ENCODE assay signal across 1 cellular context in the genomic region with DNA sequence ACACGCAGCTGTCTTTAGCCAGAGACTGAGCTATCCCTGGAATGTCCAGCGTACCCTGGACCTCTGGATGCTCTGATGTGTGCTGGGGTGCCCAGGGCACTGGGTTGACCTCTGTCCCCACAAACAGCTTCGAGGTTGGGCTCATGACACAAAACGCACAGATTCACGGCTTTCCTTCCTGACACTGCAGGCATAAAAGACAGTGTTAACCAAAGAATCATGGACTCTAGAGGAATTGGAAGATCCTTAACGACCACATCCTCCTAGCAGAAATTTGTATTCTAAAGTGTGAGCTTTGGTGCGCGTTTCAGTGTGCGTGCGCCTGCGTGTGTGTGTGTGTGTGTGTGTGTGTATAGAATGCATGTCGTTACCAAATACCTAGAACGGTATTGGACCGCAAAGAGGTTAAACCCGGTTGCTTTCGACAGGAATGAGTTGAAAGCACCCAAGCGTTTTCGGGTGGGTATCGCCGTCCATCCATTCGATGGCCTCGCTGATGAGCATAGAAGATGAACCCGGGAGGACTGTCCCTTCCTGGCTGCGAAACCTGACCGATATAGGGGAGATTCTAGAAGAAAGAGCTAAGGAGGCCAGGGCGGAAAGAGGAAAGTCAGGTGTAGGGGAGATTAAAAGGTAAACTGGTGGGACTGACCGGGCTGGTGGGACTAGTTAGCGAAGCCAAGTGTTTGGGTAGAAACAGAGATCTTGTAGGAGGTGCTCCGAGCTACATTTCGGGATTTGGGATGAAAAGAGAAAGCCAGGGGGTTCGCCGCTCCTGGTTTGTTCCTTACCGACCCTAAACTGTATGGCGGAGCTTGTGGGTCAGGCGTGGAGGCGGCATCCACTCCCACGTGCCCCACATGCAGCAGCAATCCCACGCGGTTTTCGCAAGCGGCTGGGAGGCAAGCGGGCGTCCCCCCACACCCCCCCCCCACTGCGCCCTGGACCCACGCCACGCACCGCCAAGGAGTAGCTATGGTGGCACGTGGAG.
TF ChIP-seq lines count a peak whose summit lies in the region.

No MANE protein-coding gene starts in this region.

TF ChIP-seq in A549, 52 proteins besides CTCF, POLR2A, EP300 and RAD21 (continued from another document):
- TF ChIP-seq, protein P1, sequence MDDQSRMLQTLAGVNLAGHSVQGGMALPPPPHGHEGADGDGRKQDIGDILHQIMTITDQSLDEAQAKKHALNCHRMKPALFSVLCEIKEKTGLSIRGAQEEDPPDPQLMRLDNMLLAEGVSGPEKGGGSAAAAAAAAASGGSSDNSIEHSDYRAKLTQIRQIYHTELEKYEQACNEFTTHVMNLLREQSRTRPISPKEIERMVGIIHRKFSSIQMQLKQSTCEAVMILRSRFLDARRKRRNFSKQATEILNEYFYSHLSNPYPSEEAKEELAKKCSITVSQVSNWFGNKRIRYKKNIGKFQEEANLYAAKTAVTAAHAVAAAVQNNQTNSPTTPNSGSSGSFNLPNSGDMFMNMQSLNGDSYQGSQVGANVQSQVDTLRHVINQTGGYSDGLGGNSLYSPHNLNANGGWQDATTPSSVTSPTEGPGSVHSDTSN (IDR thresholded peaks at IDR 0.05), result no peak
- TF ChIP-seq GATA3 (IDR thresholded peaks at IDR 0.05; ENCODE audit: borderline replicate concordance) (no peak), NFE2L2 (conservative IDR thresholded peaks at IDR 0.05; ENCODE audit: low read length) (no peak)
